In the genomic region with DNA sequence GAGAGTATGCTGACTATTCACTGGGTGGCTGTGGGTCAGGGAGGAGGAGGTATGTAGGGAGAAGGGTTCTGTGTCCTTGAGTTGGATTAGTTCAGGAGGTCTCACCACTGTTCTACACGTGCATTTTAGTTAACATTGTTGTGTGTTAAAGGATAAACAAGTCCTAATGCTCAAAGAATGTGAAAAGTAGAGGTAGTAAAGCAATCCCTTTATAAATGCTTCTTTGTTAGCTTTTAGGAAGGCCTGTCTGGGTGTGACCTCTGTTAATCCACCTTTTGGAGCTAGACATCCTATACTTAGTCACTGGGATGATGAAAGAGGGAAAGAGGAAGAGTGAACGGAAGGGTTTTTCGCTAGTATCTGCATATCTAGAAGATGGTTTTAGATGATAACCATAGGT, we compare ENCODE assay signal across 15 cellular contexts.
"Had no signal": no experiment of that assay in that cellular context is flagged by ENCODE, and none has a peak within 500 bp of the region (broad histone marks: within the 10 kb centered on the region; RNA-seq: fewer than 3 reads in every experiment).

No MANE protein-coding gene starts in this region.

- H3K27me3 ChIP-seq: vagina had no signal

- H3K9me3 ChIP-seq: gastrocnemius medialis, stomach, vagina had no signal

- H3K9ac ChIP-seq: parathyroid adenoma had no signal

- ATAC-seq: activated naive CD4-positive, alpha-beta T cell treated with anti-CD3 and anti-CD28 coated beads, Interleukin-2, amount 50 U/mL, for 72 hours; gastrocnemius medialis; left lobe of liver; natural killer cell treated with Interleukin-12 subunit alpha and Interleukin-12 subunit beta and Interleukin-15 and Interleukin-18, amount 100 ng/mL, for 72 hours; sciatic nerve; stimulated activated effector memory CD8-positive, alpha-beta T cell treated with anti-CD3 and anti-CD28 coated beads, Interleukin-12 subunit alpha, Interleukin-12 subunit beta, amount 100 ng/mL, for 72 hours had no signal

- H3K4me1 ChIP-seq: gastrocnemius medialis, parathyroid adenoma had no signal

- H3K27ac ChIP-seq: gastrocnemius medialis, parathyroid adenoma, stomach, vagina had no signal

- DNase-seq: activated CD4-positive, alpha-beta T cell treated with anti-CD3 and anti-CD28 coated beads, Interleukin-2, amount 50 U/mL, for 4 hours; activated gamma-delta T cell treated with Interleukin-2 at 50 U/mL for 16 hours; gastrocnemius medialis; head of caudate nucleus; stimulated activated CD4-positive, alpha-beta T cell treated with anti-CD3 and anti-CD28 coated beads, Interleukin-4, amount 100 ng/mL, for 1 hour; stomach had no signal

- H3K4me3 ChIP-seq: gastrocnemius medialis, lung, smooth muscle cell, stomach, vagina had no signal

- H3K36me3 ChIP-seq: gastrocnemius medialis, stomach, vagina had no signal
